Comparison of ENCODE assay signal across 14 cellular contexts in genomic region chr4:48021086-48021485, GRCh38. TPM values are rescaled to one million over a fixed set of nuclear protein-coding genes. Genes with fewer than 3 reads are reported as not detected.
DNase-seq lines count a peak whose midpoint lies in the region; ATAC-seq and TF ChIP-seq lines count a peak whose summit lies in the region.
"Had no signal": no experiment of that assay in that cellular context is flagged by ENCODE, and none has a peak within 500 bp of the region (broad histone marks: within the 10 kb centered on the region; RNA-seq: fewer than 3 reads in every experiment).

No MANE protein-coding gene starts in this region.

- peaks cover 20% of the 10 kb centered on the region for H3K4me1 Mint-ChIP-seq in activated CD8-positive, alpha-beta T cell treated with anti-CD3 and anti-CD28 coated beads for 36 hours (ENCODE audit: low read depth)
- peaks cover 5% of the 10 kb centered on the region for H3K4me1 Mint-ChIP-seq in activated CD8-positive, alpha-beta T cell treated with anti-CD3 and anti-CD28 coated beads, Interleukin-2, amount 10 ng/mL, durations not matched to agents 7 days and 5 days (ENCODE audit: low read depth)
- H3K4me1 Mint-ChIP-seq in activated naive CD4-positive, alpha-beta T cell treated with anti-CD3 and anti-CD28 coated beads, Interleukin-2, amount 10 ng/mL, durations not matched to agents 7 days and 5 days = peaks cover 5% of the 10 kb centered on the region

- no peaks in the 10 kb centered on the region for H3K9me3 Mint-ChIP-seq in activated CD8-positive, alpha-beta T cell treated with anti-CD3 and anti-CD28 coated beads for 36 hours
- no peaks in the 10 kb centered on the region for H3K9me3 Mint-ChIP-seq in activated CD8-positive, alpha-beta T cell treated with anti-CD3 and anti-CD28 coated beads, Interleukin-2, amount 10 ng/mL, durations not matched to agents 7 days and 5 days (ENCODE audit: insufficient read depth)
- H3K9me3 Mint-ChIP-seq in activated naive CD4-positive, alpha-beta T cell treated with anti-CD3 and anti-CD28 coated beads, Interleukin-2, amount 50 U/mL, for 72 hours = no peaks in the 10 kb centered on the region
- H3K9me3 Mint-ChIP-seq in activated naive CD4-positive, alpha-beta T cell treated with anti-CD3 and anti-CD28 coated beads, Interleukin-2, amount 10 ng/mL, durations not matched to agents 7 days and 5 days = no peaks in the 10 kb centered on the region
- H3K9me3 Mint-ChIP-seq: CD4-positive, CD25-positive, alpha-beta regulatory T cell; HFFc6 had no signal

- POLR2A ChIA-PET in activated CD8-positive, alpha-beta T cell treated with anti-CD3 and anti-CD28 coated beads for 36 hours (lab: Charles Lee) = no interaction called here
- POLR2A ChIA-PET in activated CD8-positive, alpha-beta T cell treated with anti-CD3 and anti-CD28 coated beads, Interleukin-2, amount 10 ng/mL, durations not matched to agents 7 days and 5 days (lab: Charles Lee) = no interaction called here

- no peaks in the 10 kb centered on the region for H3K36me3 Mint-ChIP-seq in activated CD8-positive, alpha-beta T cell treated with anti-CD3 and anti-CD28 coated beads for 36 hours (ENCODE audit: low read depth)
- no peaks in the 10 kb centered on the region for H3K36me3 Mint-ChIP-seq in activated CD8-positive, alpha-beta T cell treated with anti-CD3 and anti-CD28 coated beads, Interleukin-2, amount 10 ng/mL, durations not matched to agents 7 days and 5 days (ENCODE audit: low read depth)
- peaks cover 5 to 12% of the 10 kb centered on the region in 2 donors for H3K36me3 Mint-ChIP-seq in activated naive CD4-positive, alpha-beta T cell treated with anti-CD3 and anti-CD28 coated beads, Interleukin-2, amount 50 U/mL, for 72 hours
- H3K36me3 Mint-ChIP-seq in activated naive CD4-positive, alpha-beta T cell treated with anti-CD3 and anti-CD28 coated beads, Interleukin-2, amount 10 ng/mL, durations not matched to agents 7 days and 5 days = no peaks in the 10 kb centered on the region
- H3K36me3 Mint-ChIP-seq: CD4-positive, CD25-positive, alpha-beta regulatory T cell had no signal

- H3K27ac Mint-ChIP-seq in activated CD8-positive, alpha-beta T cell treated with anti-CD3 and anti-CD28 coated beads for 36 hours = no peak overlapping the region
- no peak overlapping the region for H3K27ac Mint-ChIP-seq in activated CD8-positive, alpha-beta T cell treated with anti-CD3 and anti-CD28 coated beads, Interleukin-2, amount 10 ng/mL, durations not matched to agents 7 days and 5 days
- H3K27ac Mint-ChIP-seq in activated naive CD4-positive, alpha-beta T cell treated with anti-CD3 and anti-CD28 coated beads, Interleukin-2, amount 50 U/mL, for 72 hours = no peak overlapping the region
- no peak overlapping the region for H3K27ac Mint-ChIP-seq in activated naive CD4-positive, alpha-beta T cell treated with anti-CD3 and anti-CD28 coated beads, Interleukin-2, amount 10 ng/mL, durations not matched to agents 7 days and 5 days
- H3K27ac Mint-ChIP-seq: CD4-positive, CD25-positive, alpha-beta regulatory T cell; HFFc6 had no signal

- no peak for DNase-seq in activated CD8-positive, alpha-beta T cell treated with anti-CD3 and anti-CD28 coated beads for 36 hours
- DNase-seq in activated CD8-positive, alpha-beta T cell treated with anti-CD3 and anti-CD28 coated beads, Interleukin-2, amount 10 ng/mL, durations not matched to agents 7 days and 5 days = no peak
- DNase-seq in activated naive CD4-positive, alpha-beta T cell treated with anti-CD3 and anti-CD28 coated beads, Interleukin-2, amount 50 U/mL, for 72 hours (ENCODE audit: low spot score in 2 of 2) = no peak
- DNase-seq in activated naive CD4-positive, alpha-beta T cell treated with anti-CD3 and anti-CD28 coated beads, Interleukin-2, amount 10 ng/mL, durations not matched to agents 7 days and 5 days = no peak
- no peak for DNase-seq in stimulated activated naive CD8-positive, alpha-beta T cell treated with anti-CD3 and anti-CD28 coated beads, Interleukin-15, Interleukin-2, amounts not matched to agents 100 U/mL and 50 U/mL, for 24 hours
- no peak for DNase-seq in H4 (ENCODE audit: low spot score)
- DNase-seq: ACHN; CD4-positive, CD25-positive, alpha-beta regulatory T cell; DMS53; GF-D8; HCEC 1CT; HFFc6 had no signal

- no peak overlapping the region for H3K4me3 Mint-ChIP-seq in activated CD8-positive, alpha-beta T cell treated with anti-CD3 and anti-CD28 coated beads for 36 hours
- no peak overlapping the region for H3K4me3 Mint-ChIP-seq in activated CD8-positive, alpha-beta T cell treated with anti-CD3 and anti-CD28 coated beads, Interleukin-2, amount 10 ng/mL, durations not matched to agents 7 days and 5 days
- no peak overlapping the region for H3K4me3 Mint-ChIP-seq in activated naive CD4-positive, alpha-beta T cell treated with anti-CD3 and anti-CD28 coated beads, Interleukin-2, amount 10 ng/mL, durations not matched to agents 7 days and 5 days
- H3K4me3 Mint-ChIP-seq: CD4-positive, CD25-positive, alpha-beta regulatory T cell; HFFc6 had no signal

- peaks cover 18% of the 10 kb centered on the region for H3K27me3 Mint-ChIP-seq in activated CD8-positive, alpha-beta T cell treated with anti-CD3 and anti-CD28 coated beads for 36 hours
- H3K27me3 Mint-ChIP-seq in activated CD8-positive, alpha-beta T cell treated with anti-CD3 and anti-CD28 coated beads, Interleukin-2, amount 10 ng/mL, durations not matched to agents 7 days and 5 days (ENCODE audit: low read depth) = peaks cover 22% of the 10 kb centered on the region
- peaks cover 45% of the 10 kb centered on the region for H3K27me3 Mint-ChIP-seq in activated naive CD4-positive, alpha-beta T cell treated with anti-CD3 and anti-CD28 coated beads, Interleukin-2, amount 10 ng/mL, durations not matched to agents 7 days and 5 days

- intact Hi-C loops in activated CD8-positive, alpha-beta T cell treated with anti-CD3 and anti-CD28 coated beads for 36 hours (cut with micrococcal nuclease) = no loop called here

- peak; percentile 11 for ATAC-seq in activated CD8-positive, alpha-beta T cell treated with anti-CD3 and anti-CD28 coated beads for 36 hours
- no peak for ATAC-seq in activated CD8-positive, alpha-beta T cell treated with anti-CD3 and anti-CD28 coated beads, Interleukin-2, amount 10 ng/mL, durations not matched to agents 7 days and 5 days
- ATAC-seq in activated naive CD4-positive, alpha-beta T cell treated with anti-CD3 and anti-CD28 coated beads, Interleukin-2, amount 50 U/mL, for 72 hours = peak; percentile 43 to 67
- ATAC-seq in stimulated activated naive CD8-positive, alpha-beta T cell treated with anti-CD3 and anti-CD28 coated beads, Interleukin-15, Interleukin-2, amounts not matched to agents 100 U/mL and 50 U/mL, for 24 hours = peak; percentile 24
- no peak for ATAC-seq in GM21786 (IDR thresholded peaks at IDR 0.05; ENCODE audit: unreplicated experiment)

- TF ChIP-seq CTCF in activated CD8-positive, alpha-beta T cell treated with anti-CD3 and anti-CD28 coated beads for 36 hours (IDR thresholded peaks at IDR 0.05) = no peak

- CTCF ChIA-PET in activated CD8-positive, alpha-beta T cell treated with anti-CD3 and anti-CD28 coated beads for 36 hours (lab: Charles Lee) = interaction anchor here (3.9 to 4.2 kb wide), 2 partner anchors 13 to 18 kb away, joined by 27 to 44 read pairs; no protein-coding TSS in a partner anchor
- CTCF ChIA-PET in activated CD8-positive, alpha-beta T cell treated with anti-CD3 and anti-CD28 coated beads, Interleukin-2, amount 10 ng/mL, durations not matched to agents 7 days and 5 days (lab: Charles Lee) = no interaction called here
- CTCF ChIA-PET in activated naive CD4-positive, alpha-beta T cell treated with anti-CD3 and anti-CD28 coated beads, Interleukin-2, amount 10 ng/mL, durations not matched to agents 7 days and 5 days (lab: Charles Lee) = interaction anchor here (1.2 kb wide), 1 partner anchor 15 kb away, joined by 4 read pairs; no protein-coding TSS in a partner anchor

RNA-seq across cellular contexts. Expression of gene NIPAL1, which starts 4.5 kb away (rescaled TPM):
- 1 to 10 TPM; 1.1 to 1.9 TPM for total RNA-seq in activated CD8-positive, alpha-beta T cell treated with anti-CD3 and anti-CD28 coated beads for 36 hours
- 1 to 10 TPM; 1.1 TPM for total RNA-seq in activated CD8-positive, alpha-beta T cell treated with anti-CD3 and anti-CD28 coated beads, Interleukin-2, amount 10 ng/mL, durations not matched to agents 7 days and 5 days
- total RNA-seq in activated naive CD4-positive, alpha-beta T cell treated with anti-CD3 and anti-CD28 coated beads, Interleukin-2, amount 50 U/mL, for 72 hours = 1 to 10 TPM; 1.3 to 3.9 TPM
- 0.37 and 1.5 TPM in 2 replicates for total RNA-seq in H4 (2014; rRNA removed; shearing (Covaris generic))

RNA-seq across cellular contexts. Expression of gene CNGA1, which starts 4.6 kb away (rescaled TPM):
- under 1 TPM in 1 of 2 experiments, not detected in 1; 0.50 TPM for total RNA-seq in activated CD8-positive, alpha-beta T cell treated with anti-CD3 and anti-CD28 coated beads for 36 hours
- total RNA-seq in activated CD8-positive, alpha-beta T cell treated with anti-CD3 and anti-CD28 coated beads, Interleukin-2, amount 10 ng/mL, durations not matched to agents 7 days and 5 days = not detected
- total RNA-seq in activated naive CD4-positive, alpha-beta T cell treated with anti-CD3 and anti-CD28 coated beads, Interleukin-2, amount 50 U/mL, for 72 hours = under 1 TPM; 0.27 to 0.55 TPM
- total RNA-seq in H4 (2014; rRNA removed; shearing (Covaris generic)) = not detected in 2 replicates
- total RNA-seq: A172; CD4-positive, CD25-positive, alpha-beta regulatory T cell; HFFc6 had no signal

Comparison
In these comparisons a context has a peak if more than half of its experiments do, and no peak if none do; other contexts are left out.
1. ATAC-seq: peak in activated CD8-positive, alpha-beta T cell treated with anti-CD3 and anti-CD28 coated beads for 36 hours (single experiment), activated naive CD4-positive, alpha-beta T cell treated with anti-CD3 and anti-CD28 coated beads, Interleukin-2, amount 50 U/mL, for 72 hours (2 of 2) and stimulated activated naive CD8-positive, alpha-beta T cell treated with anti-CD3 and anti-CD28 coated beads, Interleukin-15, Interleukin-2, amounts not matched to agents 100 U/mL and 50 U/mL, for 24 hours (single experiment); none in activated CD8-positive, alpha-beta T cell treated with anti-CD3 and anti-CD28 coated beads, Interleukin-2, amount 10 ng/mL, durations not matched to agents 7 days and 5 days (single experiment) and GM21786 (single experiment).